Comparison of ENCODE assay signal across 31 cellular contexts in genomic region chr1:165056914-165057313, GRCh38.
DNase-seq lines count a peak whose midpoint lies in the region; ATAC-seq and TF ChIP-seq lines count a peak whose summit lies in the region.
"Had no signal": no experiment of that assay in that cellular context is flagged by ENCODE, and none has a peak within 500 bp of the region (broad histone marks: within the 10 kb centered on the region; RNA-seq: fewer than 3 reads in every experiment).

No MANE protein-coding gene starts in this region.

- H3K27ac Mint-ChIP-seq in osteocyte (ENCODE audit: unreplicated experiment) = no peak overlapping the region
- H3K27ac Mint-ChIP-seq: activated CD8-positive, alpha-beta memory T cell treated with anti-CD3 and anti-CD28 coated beads, Interleukin-2, amount 10 ng/mL, durations not matched to agents 7 days and 5 days; activated naive CD8-positive, alpha-beta T cell treated with anti-CD3 and anti-CD28 coated beads, Interleukin-2, amount 50 U/mL, for 24 hours; CD4-positive, alpha-beta T cell; stimulated activated naive CD8-positive, alpha-beta T cell treated with anti-CD3 and anti-CD28 coated beads, Interleukin-15, Interleukin-2, amounts not matched to agents 100 ng/mL and 50 ng/mL, for 24 hours had no signal

- no peak overlapping the region for H3K4me3 Mint-ChIP-seq in osteocyte (ENCODE audit: unreplicated experiment)
- H3K4me3 Mint-ChIP-seq: activated CD8-positive, alpha-beta memory T cell treated with anti-CD3 and anti-CD28 coated beads, Interleukin-2, amount 10 ng/mL, durations not matched to agents 7 days and 5 days; activated naive CD8-positive, alpha-beta T cell treated with anti-CD3 and anti-CD28 coated beads, Interleukin-2, amount 50 U/mL, for 24 hours; activated T-cell treated with anti-CD3 and anti-CD28 coated beads, Interleukin-2, amount 50 U/mL, for 4 hours; CD4-positive, alpha-beta T cell; stimulated activated naive CD8-positive, alpha-beta T cell treated with anti-CD3 and anti-CD28 coated beads, Interleukin-15, Interleukin-2, amounts not matched to agents 100 ng/mL and 50 ng/mL, for 24 hours had no signal

- no peak for ATAC-seq in GM19452 (IDR thresholded peaks at IDR 0.05; ENCODE audit: unreplicated experiment)
- ATAC-seq: activated CD4-positive, CD25-positive, alpha-beta regulatory T cell treated with anti-CD3 and anti-CD28 coated beads, Interleukin-2, amount 50 U/mL, for 24 hours; activated CD8-positive, alpha-beta memory T cell treated with anti-CD3 and anti-CD28 coated beads, Interleukin-2, amount 10 ng/mL, durations not matched to agents 7 days and 5 days; activated naive CD8-positive, alpha-beta T cell treated with anti-CD3 and anti-CD28 coated beads, Interleukin-2, amount 50 U/mL, for 24 hours; activated T-cell treated with anti-CD3 and anti-CD28 coated beads, Interleukin-2, amount 50 U/mL, for 4 hours; HepG2; left ventricle myocardium superior; Panc1; pancreas had no signal

- peak; percentile 33 for DNase-seq in NCI-H345 (lab: John Stamatoyannopoulos, UW)
- DNase-seq in NCI-H345 treated with DMSO at 0.1 percent for 48 hours (lab: John Stamatoyannopoulos, UW; ENCODE audit: unreplicated experiment) = no peak
- peak; percentile 37 for DNase-seq in LNCaP clone FGC (ENCODE audit: low read depth)
- DNase-seq in NCI-H748 (lab: John Stamatoyannopoulos, UW; ENCODE audit: unreplicated experiment) = peak; percentile 73
- peak; percentile 6 for DNase-seq in osteocyte (ENCODE audit: extremely low spot score, unreplicated experiment)
- no peak for DNase-seq in MG63
- DNase-seq: activated CD4-positive, alpha-beta T cell treated with anti-CD3 and anti-CD28 coated beads, Interleukin-2, amount 50 U/mL, for 4 hours; activated CD8-positive, alpha-beta memory T cell treated with anti-CD3 and anti-CD28 coated beads, Interleukin-2, amount 10 ng/mL, durations not matched to agents 7 days and 5 days; activated gamma-delta T cell; activated naive CD8-positive, alpha-beta T cell treated with anti-CD3 and anti-CD28 coated beads, Interleukin-2, amount 50 U/mL, for 24 hours; activated T-cell treated with anti-CD3 and anti-CD28 coated beads, Interleukin-2, amount 50 U/mL, for 4 hours; caudate nucleus; CD4-positive, alpha-beta T cell; effector CD8-positive, alpha-beta T cell; HCEC 1CT; Karpas-422; left ventricle myocardium superior; mesendoderm; MV-4-11; NCI-H187 treated with DMSO at 0.1 percent for 48 hours; NCI-H2227 treated with DMSO at 0.1 percent for 48 hours; pancreas; Right ventricle myocardium superior; small intestine; testis had no signal

- H3K27me3 ChIP-seq in MG63 = no peaks in the 10 kb centered on the region
- H3K27me3 ChIP-seq: pancreas, testis had no signal

- no peaks in the 10 kb centered on the region for H3K9me3 ChIP-seq in MG63
- H3K9me3 ChIP-seq: pancreas, testis had no signal

- TF ChIP-seq CTCF in LNCaP clone FGC (IDR thresholded peaks at IDR 0.05; ENCODE audit: control insufficient read depth, extremely low read depth, insufficient read depth) (no peak), osteocyte (IDR thresholded peaks at IDR 0.05) (no peak)

- H3K4me1 Mint-ChIP-seq in osteocyte (ENCODE audit: unreplicated experiment) = no peaks in the 10 kb centered on the region
- H3K4me1 Mint-ChIP-seq: activated CD8-positive, alpha-beta memory T cell treated with anti-CD3 and anti-CD28 coated beads, Interleukin-2, amount 10 ng/mL, durations not matched to agents 7 days and 5 days; activated naive CD8-positive, alpha-beta T cell treated with anti-CD3 and anti-CD28 coated beads, Interleukin-2, amount 50 U/mL, for 24 hours had no signal

- H3K4me3 ChIP-seq in LNCaP clone FGC (ENCODE audit: low read depth, low read length) = no peak overlapping the region
- no peak overlapping the region for H3K4me3 ChIP-seq in MG63
- H3K4me3 ChIP-seq: coronary artery, pancreas, testis had no signal

- no peaks in the 10 kb centered on the region for H3K27me3 Mint-ChIP-seq in osteocyte (ENCODE audit: unreplicated experiment)
- H3K27me3 Mint-ChIP-seq: CD4-positive, alpha-beta T cell had no signal

- no peaks in the 10 kb centered on the region for H3K36me3 Mint-ChIP-seq in osteocyte (ENCODE audit: unreplicated experiment)
- H3K36me3 Mint-ChIP-seq: activated CD8-positive, alpha-beta memory T cell treated with anti-CD3 and anti-CD28 coated beads, Interleukin-2, amount 10 ng/mL, durations not matched to agents 7 days and 5 days had no signal

- no peaks in the 10 kb centered on the region for H3K9me3 Mint-ChIP-seq in osteocyte (ENCODE audit: unreplicated experiment)
- H3K9me3 Mint-ChIP-seq: activated T-cell treated with anti-CD3 and anti-CD28 coated beads, Interleukin-2, amount 50 U/mL, for 4 hours; CD4-positive, alpha-beta T cell had no signal

- no peaks in the 10 kb centered on the region for H3K36me3 ChIP-seq in MG63
- H3K36me3 ChIP-seq: pancreas had no signal

Comparison
In these comparisons a context has a peak if more than half of its experiments do, and no peak if none do; other contexts are left out.
1. DNase-seq: peak in NCI-H345 (single experiment), LNCaP clone FGC (single experiment), NCI-H748 (single experiment) and osteocyte (single experiment); none in NCI-H345 treated with DMSO at 0.1 percent for 48 hours (single experiment) and MG63 (single experiment).